ENCODE assay signal across 1 cellular context in genomic region chr5:158496624-158497023, GRCh38.
TF ChIP-seq lines count a peak whose summit lies in the region.

No MANE protein-coding gene starts in this region.

TF ChIP-seq in GM23338, 12 proteins besides CTCF, POLR2A, EP300 and RAD21 (continued from another document):
- TF ChIP-seq REST (IDR thresholded peaks at IDR 0.05; ENCODE audit: unreplicated experiment), result no peak
- no peak for TF ChIP-seq EZH2 (IDR thresholded peaks at IDR 0.05; ENCODE audit: low read depth, unreplicated experiment)
- no peak for TF ChIP-seq STAT1 (IDR thresholded peaks at IDR 0.05; ENCODE audit: unreplicated experiment)
- TF ChIP-seq CREB1 (CRISPR knock-in tag; IDR thresholded peaks at IDR 0.05; ENCODE audit: low read depth), result no peak
- TF ChIP-seq ZNF331 (CRISPR knock-in tag; IDR thresholded peaks at IDR 0.05; ENCODE audit: low read depth), result no peak
- no peak for TF ChIP-seq ETS1 (IDR thresholded peaks at IDR 0.05)
- TF ChIP-seq ZNF114 (CRISPR knock-in tag; IDR thresholded peaks at IDR 0.05), result no peak
- TF ChIP-seq JUNB (IDR thresholded peaks at IDR 0.05; ENCODE audit: unreplicated experiment), result no peak
